In the genomic region with DNA sequence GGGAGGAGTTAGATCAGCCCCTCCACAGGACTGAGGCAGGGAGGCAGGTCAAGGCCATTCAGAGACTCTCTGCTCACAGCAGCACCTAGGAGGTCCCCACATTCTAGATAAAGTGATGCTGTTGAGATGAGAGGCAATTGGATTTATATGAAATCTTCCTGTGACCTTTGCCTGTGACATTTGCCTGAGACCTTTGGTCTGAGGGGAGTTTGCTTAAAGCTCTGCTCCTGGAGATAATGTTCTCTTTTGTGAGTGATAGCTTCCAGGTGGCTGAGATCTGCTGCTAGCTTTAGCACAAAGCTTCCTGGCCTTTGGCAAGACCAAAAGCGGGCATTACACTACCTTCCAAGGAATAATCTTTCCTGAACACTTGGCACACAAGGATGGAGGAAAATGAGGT, we compare ENCODE assay signal across 1 cellular context.
TF ChIP-seq lines count a peak whose summit lies in the region.

No MANE protein-coding gene starts in this region.

TF ChIP-seq in GM23338, 12 proteins besides CTCF, POLR2A, EP300 and RAD21 (continued from another document):
- TF ChIP-seq, protein P1, sequence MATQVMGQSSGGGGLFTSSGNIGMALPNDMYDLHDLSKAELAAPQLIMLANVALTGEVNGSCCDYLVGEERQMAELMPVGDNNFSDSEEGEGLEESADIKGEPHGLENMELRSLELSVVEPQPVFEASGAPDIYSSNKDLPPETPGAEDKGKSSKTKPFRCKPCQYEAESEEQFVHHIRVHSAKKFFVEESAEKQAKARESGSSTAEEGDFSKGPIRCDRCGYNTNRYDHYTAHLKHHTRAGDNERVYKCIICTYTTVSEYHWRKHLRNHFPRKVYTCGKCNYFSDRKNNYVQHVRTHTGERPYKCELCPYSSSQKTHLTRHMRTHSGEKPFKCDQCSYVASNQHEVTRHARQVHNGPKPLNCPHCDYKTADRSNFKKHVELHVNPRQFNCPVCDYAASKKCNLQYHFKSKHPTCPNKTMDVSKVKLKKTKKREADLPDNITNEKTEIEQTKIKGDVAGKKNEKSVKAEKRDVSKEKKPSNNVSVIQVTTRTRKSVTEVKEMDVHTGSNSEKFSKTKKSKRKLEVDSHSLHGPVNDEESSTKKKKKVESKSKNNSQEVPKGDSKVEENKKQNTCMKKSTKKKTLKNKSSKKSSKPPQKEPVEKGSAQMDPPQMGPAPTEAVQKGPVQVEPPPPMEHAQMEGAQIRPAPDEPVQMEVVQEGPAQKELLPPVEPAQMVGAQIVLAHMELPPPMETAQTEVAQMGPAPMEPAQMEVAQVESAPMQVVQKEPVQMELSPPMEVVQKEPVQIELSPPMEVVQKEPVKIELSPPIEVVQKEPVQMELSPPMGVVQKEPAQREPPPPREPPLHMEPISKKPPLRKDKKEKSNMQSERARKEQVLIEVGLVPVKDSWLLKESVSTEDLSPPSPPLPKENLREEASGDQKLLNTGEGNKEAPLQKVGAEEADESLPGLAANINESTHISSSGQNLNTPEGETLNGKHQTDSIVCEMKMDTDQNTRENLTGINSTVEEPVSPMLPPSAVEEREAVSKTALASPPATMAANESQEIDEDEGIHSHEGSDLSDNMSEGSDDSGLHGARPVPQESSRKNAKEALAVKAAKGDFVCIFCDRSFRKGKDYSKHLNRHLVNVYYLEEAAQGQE (IDR thresholded peaks at IDR 0.05; ENCODE audit: unreplicated experiment): no peak
- TF ChIP-seq EZH2 (IDR thresholded peaks at IDR 0.05; ENCODE audit: low read depth, unreplicated experiment): no peak
- TF ChIP-seq, protein P2, sequence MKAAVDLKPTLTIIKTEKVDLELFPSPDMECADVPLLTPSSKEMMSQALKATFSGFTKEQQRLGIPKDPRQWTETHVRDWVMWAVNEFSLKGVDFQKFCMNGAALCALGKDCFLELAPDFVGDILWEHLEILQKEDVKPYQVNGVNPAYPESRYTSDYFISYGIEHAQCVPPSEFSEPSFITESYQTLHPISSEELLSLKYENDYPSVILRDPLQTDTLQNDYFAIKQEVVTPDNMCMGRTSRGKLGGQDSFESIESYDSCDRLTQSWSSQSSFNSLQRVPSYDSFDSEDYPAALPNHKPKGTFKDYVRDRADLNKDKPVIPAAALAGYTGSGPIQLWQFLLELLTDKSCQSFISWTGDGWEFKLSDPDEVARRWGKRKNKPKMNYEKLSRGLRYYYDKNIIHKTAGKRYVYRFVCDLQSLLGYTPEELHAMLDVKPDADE (IDR thresholded peaks at IDR 0.05): no peak
- TF ChIP-seq, protein P3, sequence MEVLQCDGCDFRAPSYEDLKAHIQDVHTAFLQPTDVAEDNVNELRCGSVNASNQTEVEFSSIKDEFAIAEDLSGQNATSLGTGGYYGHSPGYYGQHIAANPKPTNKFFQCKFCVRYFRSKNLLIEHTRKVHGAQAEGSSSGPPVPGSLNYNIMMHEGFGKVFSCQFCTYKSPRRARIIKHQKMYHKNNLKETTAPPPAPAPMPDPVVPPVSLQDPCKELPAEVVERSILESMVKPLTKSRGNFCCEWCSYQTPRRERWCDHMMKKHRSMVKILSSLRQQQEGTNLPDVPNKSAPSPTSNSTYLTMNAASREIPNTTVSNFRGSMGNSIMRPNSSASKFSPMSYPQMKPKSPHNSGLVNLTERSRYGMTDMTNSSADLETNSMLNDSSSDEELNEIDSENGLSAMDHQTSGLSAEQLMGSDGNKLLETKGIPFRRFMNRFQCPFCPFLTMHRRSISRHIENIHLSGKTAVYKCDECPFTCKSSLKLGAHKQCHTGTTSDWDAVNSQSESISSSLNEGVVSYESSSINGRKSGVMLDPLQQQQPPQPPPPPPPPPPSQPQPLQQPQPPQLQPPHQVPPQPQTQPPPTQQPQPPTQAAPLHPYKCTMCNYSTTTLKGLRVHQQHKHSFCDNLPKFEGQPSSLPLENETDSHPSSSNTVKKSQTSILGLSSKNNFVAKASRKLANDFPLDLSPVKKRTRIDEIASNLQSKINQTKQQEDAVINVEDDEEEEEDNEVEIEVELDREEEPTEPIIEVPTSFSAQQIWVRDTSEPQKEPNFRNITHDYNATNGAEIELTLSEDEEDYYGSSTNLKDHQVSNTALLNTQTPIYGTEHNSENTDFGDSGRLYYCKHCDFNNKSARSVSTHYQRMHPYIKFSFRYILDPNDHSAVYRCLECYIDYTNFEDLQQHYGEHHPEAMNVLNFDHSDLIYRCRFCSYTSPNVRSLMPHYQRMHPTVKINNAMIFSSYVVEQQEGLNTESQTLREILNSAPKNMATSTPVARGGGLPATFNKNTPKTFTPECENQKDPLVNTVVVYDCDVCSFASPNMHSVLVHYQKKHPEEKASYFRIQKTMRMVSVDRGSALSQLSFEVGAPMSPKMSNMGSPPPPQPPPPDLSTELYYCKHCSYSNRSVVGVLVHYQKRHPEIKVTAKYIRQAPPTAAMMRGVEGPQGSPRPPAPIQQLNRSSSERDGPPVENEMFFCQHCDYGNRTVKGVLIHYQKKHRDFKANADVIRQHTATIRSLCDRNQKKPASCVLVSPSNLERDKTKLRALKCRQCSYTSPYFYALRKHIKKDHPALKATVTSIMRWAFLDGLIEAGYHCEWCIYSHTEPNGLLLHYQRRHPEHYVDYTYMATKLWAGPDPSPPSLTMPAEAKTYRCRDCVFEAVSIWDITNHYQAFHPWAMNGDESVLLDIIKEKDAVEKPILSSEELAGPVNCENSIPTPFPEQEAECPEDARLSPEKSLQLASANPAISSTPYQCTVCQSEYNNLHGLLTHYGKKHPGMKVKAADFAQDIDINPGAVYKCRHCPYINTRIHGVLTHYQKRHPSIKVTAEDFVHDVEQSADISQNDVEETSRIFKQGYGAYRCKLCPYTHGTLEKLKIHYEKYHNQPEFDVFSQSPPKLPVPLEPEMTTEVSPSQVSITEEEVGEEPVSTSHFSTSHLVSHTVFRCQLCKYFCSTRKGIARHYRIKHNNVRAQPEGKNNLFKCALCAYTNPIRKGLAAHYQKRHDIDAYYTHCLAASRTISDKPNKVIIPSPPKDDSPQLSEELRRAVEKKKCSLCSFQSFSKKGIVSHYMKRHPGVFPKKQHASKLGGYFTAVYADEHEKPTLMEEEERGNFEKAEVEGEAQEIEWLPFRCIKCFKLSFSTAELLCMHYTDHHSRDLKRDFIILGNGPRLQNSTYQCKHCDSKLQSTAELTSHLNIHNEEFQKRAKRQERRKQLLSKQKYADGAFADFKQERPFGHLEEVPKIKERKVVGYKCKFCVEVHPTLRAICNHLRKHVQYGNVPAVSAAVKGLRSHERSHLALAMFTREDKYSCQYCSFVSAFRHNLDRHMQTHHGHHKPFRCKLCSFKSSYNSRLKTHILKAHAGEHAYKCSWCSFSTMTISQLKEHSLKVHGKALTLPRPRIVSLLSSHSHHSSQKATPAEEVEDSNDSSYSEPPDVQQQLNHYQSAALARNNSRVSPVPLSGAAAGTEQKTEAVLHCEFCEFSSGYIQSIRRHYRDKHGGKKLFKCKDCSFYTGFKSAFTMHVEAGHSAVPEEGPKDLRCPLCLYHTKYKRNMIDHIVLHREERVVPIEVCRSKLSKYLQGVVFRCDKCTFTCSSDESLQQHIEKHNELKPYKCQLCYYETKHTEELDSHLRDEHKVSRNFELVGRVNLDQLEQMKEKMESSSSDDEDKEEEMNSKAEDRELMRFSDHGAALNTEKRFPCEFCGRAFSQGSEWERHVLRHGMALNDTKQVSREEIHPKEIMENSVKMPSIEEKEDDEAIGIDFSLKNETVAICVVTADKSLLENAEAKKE (CRISPR knock-in tag; IDR thresholded peaks at IDR 0.05): no peak
- TF ChIP-seq JUNB (IDR thresholded peaks at IDR 0.05; ENCODE audit: unreplicated experiment): no peak
TF ChIP-seq in GM23338: peak in this region for 0.
